Comparison of ENCODE assay signal across 1 cellular context in the genomic region with DNA sequence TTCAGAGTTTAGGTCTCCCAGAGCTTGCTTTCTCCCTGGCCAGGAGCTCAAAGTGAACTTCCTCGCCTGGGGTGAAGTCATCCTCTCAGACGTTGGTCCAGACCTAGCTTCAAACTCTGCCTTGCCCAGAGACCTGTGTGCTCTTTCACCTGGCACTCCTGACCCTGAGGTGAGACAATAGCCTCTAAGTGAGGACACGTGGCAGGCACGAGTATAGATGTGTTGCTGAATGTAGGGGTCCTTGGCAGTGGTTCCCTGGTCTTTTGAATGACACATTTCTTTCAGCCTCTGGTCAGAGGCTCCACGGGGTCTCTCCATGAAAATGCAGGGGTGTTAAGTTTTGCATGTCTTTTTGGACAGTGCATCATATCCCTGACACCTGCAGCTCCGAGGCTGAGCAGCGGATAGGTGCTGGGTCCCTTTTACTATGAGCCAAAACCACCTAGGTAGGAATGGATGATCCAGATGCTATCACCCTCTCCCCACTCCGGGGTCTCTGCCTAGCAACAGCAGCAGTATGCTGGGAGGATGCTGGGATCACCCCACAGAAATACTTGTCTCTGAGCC.
TF ChIP-seq lines count a peak whose summit lies in the region.

No MANE protein-coding gene starts in this region.

TF ChIP-seq in K562, 482 proteins besides CTCF, POLR2A, EP300 and RAD21:
- 0 out of 2 replicates have a peak, but pooled peaks have one; percentile 26 for TF ChIP-seq SUPT5H (IDR thresholded peaks at IDR 0.05)
